ENCODE assay signal across 30 cellular contexts in genomic region chr9:4127873-4128272, GRCh38.
"Had no signal": no experiment of that assay in that cellular context is flagged by ENCODE, and none has a peak within 500 bp of the region (broad histone marks: within the 10 kb centered on the region; RNA-seq: fewer than 3 reads in every experiment).

No MANE protein-coding gene starts in this region.

- H3K9me3 ChIP-seq: colonic mucosa, gastroesophageal sphincter had no signal

- H3K9me3 Mint-ChIP-seq: activated CD4-positive, alpha-beta T cell treated with anti-CD3 and anti-CD28 coated beads, Interleukin-2, amount 10 ng/mL, durations not matched to agents 24 days and 14 days; activated naive CD4-positive, alpha-beta T cell treated with anti-CD3 and anti-CD28 coated beads, Interleukin-2, amount 10 ng/mL, durations not matched to agents 7 days and 5 days had no signal

- H3K27ac Mint-ChIP-seq: activated CD4-positive, alpha-beta memory T cell treated with anti-CD3 and anti-CD28 coated beads for 36 hours; activated CD4-positive, alpha-beta T cell treated with anti-CD3 and anti-CD28 coated beads for 36 hours; activated CD4-positive, alpha-beta T cell treated with anti-CD3 and anti-CD28 coated beads, Interleukin-2, amount 10 ng/mL, durations not matched to agents 24 days and 14 days; activated naive CD4-positive, alpha-beta T cell treated with anti-CD3 and anti-CD28 coated beads, Interleukin-2, amount 10 ng/mL, durations not matched to agents 7 days and 5 days; activated naive CD4-positive, alpha-beta T cell treated with anti-CD3 and anti-CD28 coated beads, Interleukin-2, amount 50 U/mL, for 72 hours; activated naive CD8-positive, alpha-beta T cell treated with anti-CD3 and anti-CD28 coated beads, Interleukin-2, amount 10 ng/mL, durations not matched to agents 7 days and 5 days; activated T-cell treated with anti-CD3 and anti-CD28 coated beads, Interleukin-2, amount 50 U/mL, for 24 hours; activated T-cell treated with anti-CD3 and anti-CD28 coated beads, Interleukin-2, amount 50 U/mL, for 72 hours; brain had no signal

- H3K4me1 ChIP-seq: breast epithelium, colonic mucosa had no signal

- H3K27ac ChIP-seq: cardiac muscle cell, colonic mucosa, epithelial cell of prostate, esophagus squamous epithelium, gastroesophageal sphincter, heart right ventricle had no signal

- H3K36me3 Mint-ChIP-seq: activated CD4-positive, alpha-beta memory T cell treated with anti-CD3 and anti-CD28 coated beads for 36 hours; activated naive CD4-positive, alpha-beta T cell treated with anti-CD3 and anti-CD28 coated beads, Interleukin-2, amount 10 ng/mL, durations not matched to agents 7 days and 5 days; activated naive CD8-positive, alpha-beta T cell treated with anti-CD3 and anti-CD28 coated beads, Interleukin-2, amount 10 ng/mL, durations not matched to agents 7 days and 5 days had no signal

- ATAC-seq: activated CD4-positive, alpha-beta T cell treated with anti-CD3 and anti-CD28 coated beads for 36 hours; activated naive CD4-positive, alpha-beta T cell treated with anti-CD3 and anti-CD28 coated beads, Interleukin-2, amount 50 U/mL, for 72 hours; activated T-cell treated with anti-CD3 and anti-CD28 coated beads, Interleukin-2, amount 50 U/mL, for 72 hours; gastroesophageal sphincter; heart right ventricle had no signal

- H3K27me3 Mint-ChIP-seq: activated CD4-positive, alpha-beta memory T cell treated with anti-CD3 and anti-CD28 coated beads for 36 hours; activated CD4-positive, alpha-beta T cell treated with anti-CD3 and anti-CD28 coated beads, Interleukin-2, amount 10 ng/mL, durations not matched to agents 24 days and 14 days; activated naive CD4-positive, alpha-beta T cell treated with anti-CD3 and anti-CD28 coated beads, Interleukin-2, amount 10 ng/mL, durations not matched to agents 7 days and 5 days; activated naive CD8-positive, alpha-beta T cell treated with anti-CD3 and anti-CD28 coated beads, Interleukin-2, amount 10 ng/mL, durations not matched to agents 7 days and 5 days; activated T-cell treated with anti-CD3 and anti-CD28 coated beads, Interleukin-2, amount 50 U/mL, for 24 hours; brain had no signal

- H3K27me3 ChIP-seq: ascending aorta, breast epithelium, cardiac muscle cell, colonic mucosa, esophagus squamous epithelium, gastroesophageal sphincter, heart right ventricle had no signal

- H3K4me3 Mint-ChIP-seq: activated CD4-positive, alpha-beta memory T cell treated with anti-CD3 and anti-CD28 coated beads for 36 hours; activated CD4-positive, alpha-beta T cell treated with anti-CD3 and anti-CD28 coated beads for 36 hours; activated CD4-positive, alpha-beta T cell treated with anti-CD3 and anti-CD28 coated beads, Interleukin-2, amount 10 ng/mL, durations not matched to agents 24 days and 14 days; activated naive CD4-positive, alpha-beta T cell treated with anti-CD3 and anti-CD28 coated beads, Interleukin-2, amount 10 ng/mL, durations not matched to agents 7 days and 5 days; activated naive CD8-positive, alpha-beta T cell treated with anti-CD3 and anti-CD28 coated beads, Interleukin-2, amount 10 ng/mL, durations not matched to agents 7 days and 5 days; activated T-cell treated with anti-CD3 and anti-CD28 coated beads, Interleukin-2, amount 50 U/mL, for 24 hours; activated T-cell treated with anti-CD3 and anti-CD28 coated beads, Interleukin-2, amount 50 U/mL, for 72 hours; brain had no signal

- DNase-seq: activated CD4-positive, alpha-beta memory T cell treated with anti-CD3 and anti-CD28 coated beads for 36 hours; activated CD4-positive, alpha-beta T cell treated with anti-CD3 and anti-CD28 coated beads for 36 hours; activated CD4-positive, alpha-beta T cell treated with anti-CD3 and anti-CD28 coated beads, Interleukin-2, amount 10 ng/mL, durations not matched to agents 24 days and 14 days; activated CD4-positive, CD25-positive, alpha-beta regulatory T cell; activated CD4-positive, CD25-positive, alpha-beta regulatory T cell treated with anti-CD3 and anti-CD28 coated beads, Interleukin-2, amount 50 U/mL, for 72 hours; activated CD8-positive, alpha-beta memory T cell treated with anti-CD3 and anti-CD28 coated beads, Interleukin-2, amount 50 U/mL, for 48 hours; activated gamma-delta T cell; activated naive CD4-positive, alpha-beta T cell; activated naive CD4-positive, alpha-beta T cell treated with anti-CD3 and anti-CD28 coated beads, Interleukin-2, amount 10 ng/mL, durations not matched to agents 7 days and 5 days; activated naive CD8-positive, alpha-beta T cell treated with anti-CD3 and anti-CD28 coated beads, Interleukin-2, amount 10 ng/mL, durations not matched to agents 7 days and 5 days; activated T-cell treated with anti-CD3 and anti-CD28 coated beads for 4 hours; activated T-cell treated with anti-CD3 and anti-CD28 coated beads, Interleukin-2, amount 50 U/mL, for 24 hours; activated T-cell treated with anti-CD3 and anti-CD28 coated beads, Interleukin-2, amount 50 U/mL, for 72 hours; central memory CD4-positive, alpha-beta T cell; cerebellar nuclear complex; colonic mucosa; effector CD8-positive, alpha-beta T cell; esophagus squamous epithelium; foreskin melanocyte; heart right ventricle; T-helper 2 cell had no signal

- FAIRE-seq: endometrium, endothelial cell of umbilical vein had no signal

- H3K36me3 ChIP-seq: ascending aorta, breast epithelium, cardiac muscle cell, colonic mucosa, esophagus squamous epithelium, gastroesophageal sphincter, heart right ventricle had no signal

- H3K4me1 Mint-ChIP-seq: activated CD4-positive, alpha-beta T cell treated with anti-CD3 and anti-CD28 coated beads, Interleukin-2, amount 10 ng/mL, durations not matched to agents 24 days and 14 days; activated naive CD4-positive, alpha-beta T cell treated with anti-CD3 and anti-CD28 coated beads, Interleukin-2, amount 10 ng/mL, durations not matched to agents 7 days and 5 days; activated naive CD8-positive, alpha-beta T cell treated with anti-CD3 and anti-CD28 coated beads, Interleukin-2, amount 10 ng/mL, durations not matched to agents 7 days and 5 days; brain had no signal

- H3K4me3 ChIP-seq: ascending aorta, breast epithelium, cardiac muscle cell, colonic mucosa, esophagus squamous epithelium, gastroesophageal sphincter, heart right ventricle had no signal
